Comparison of ENCODE assay signal across 26 cellular contexts in the genomic region with DNA sequence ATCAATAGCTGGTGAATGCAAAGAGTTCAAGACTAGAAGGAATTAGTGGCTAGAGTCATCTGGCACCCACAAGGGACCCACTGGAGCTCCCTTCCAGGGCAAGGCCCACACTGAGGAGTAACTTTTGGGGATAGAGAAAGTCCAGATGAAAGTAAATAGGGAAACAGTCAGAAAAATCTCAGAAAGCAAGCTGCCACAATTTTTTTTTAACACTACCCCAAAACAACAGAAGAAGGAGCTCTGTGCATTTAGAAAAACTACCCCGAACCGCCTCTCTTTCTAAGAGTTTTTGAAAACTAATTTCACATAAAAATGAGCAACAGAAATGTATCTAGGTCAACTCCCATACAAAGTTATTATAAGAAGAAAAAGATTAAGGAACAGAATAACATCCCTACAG. TPM values are rescaled to one million over a fixed set of nuclear protein-coding genes. Genes with fewer than 3 reads are reported as not detected.
DNase-seq lines count a peak whose midpoint lies in the region; ATAC-seq, FAIRE-seq and TF ChIP-seq lines count a peak whose summit lies in the region.
"Had no signal": no experiment of that assay in that cellular context is flagged by ENCODE, and none has a peak within 500 bp of the region (broad histone marks: within the 10 kb centered on the region; RNA-seq: fewer than 3 reads in every experiment).

No MANE protein-coding gene starts in this region.

- H2AFZ ChIP-seq in HCT116 (ENCODE audit: low read depth, low read length, poor library complexity, severe bottlenecking), result no peak overlapping the region
- no peak overlapping the region for H2AFZ ChIP-seq in GM12878 (ENCODE audit: control insufficient read depth, low read depth, low read length)

- H3K9ac ChIP-seq in HCT116 (ENCODE audit: low read length) (no peak overlapping the region), GM12878 (ENCODE audit: control insufficient read depth, insufficient read depth, low read length) (no peak overlapping the region)

- peaks cover 24% of the 10 kb centered on the region for H3K36me3 Mint-ChIP-seq in activated CD4-positive, alpha-beta T cell treated with anti-CD3 and anti-CD28 coated beads, Interleukin-2, amount 10 ng/mL, durations not matched to agents 24 days and 14 days (ENCODE audit: low read depth)
- H3K36me3 Mint-ChIP-seq in activated CD4-positive, alpha-beta T cell treated with anti-CD3 and anti-CD28 coated beads, Interleukin-2, amount 10 ng/mL, durations not matched to agents 7 days and 5 days (ENCODE audit: low read depth), result peaks cover 18% of the 10 kb centered on the region
- peaks cover 16% of the 10 kb centered on the region for H3K36me3 Mint-ChIP-seq in natural killer cell
- H3K36me3 Mint-ChIP-seq: memory B cell had no signal

- H3K27ac Mint-ChIP-seq in activated CD4-positive, alpha-beta T cell treated with anti-CD3 and anti-CD28 coated beads, Interleukin-2, amount 10 ng/mL, durations not matched to agents 24 days and 14 days, result peak overlapping the region; percentile 40
- H3K27ac Mint-ChIP-seq in activated CD4-positive, alpha-beta T cell treated with anti-CD3 and anti-CD28 coated beads, Interleukin-2, amount 10 ng/mL, durations not matched to agents 7 days and 5 days, result no peak overlapping the region
- H3K27ac Mint-ChIP-seq in natural killer cell, result peak overlapping the region; percentile 88 to 92
- H3K27ac Mint-ChIP-seq: activated naive CD4-positive, alpha-beta T cell treated with anti-CD3 and anti-CD28 coated beads, Interleukin-2, amount 50 U/mL, for 24 hours; memory B cell had no signal

- WGBS in GM12878 (ENCODE audit: insufficient coverage, insufficient replicate concordance, low lambda C conversion rate, missing lambda C conversion rate), result 0% methylated on average over 2 of the region's 2 CpGs

- H3K79me2 ChIP-seq in HCT116 (ENCODE audit: insufficient read depth, low read length) (no peaks in the 10 kb centered on the region), GM12878 (ENCODE audit: control insufficient read depth, insufficient read depth, low read length) (no peaks in the 10 kb centered on the region)

- no peaks in the 10 kb centered on the region for H3K27me3 ChIP-seq in HCT116 (ENCODE audit: insufficient read depth, low read length)
- H3K27me3 ChIP-seq in GM12878 (replicated peaks in 1 of 2; ENCODE audit: control insufficient read depth in 2 of 2, insufficient read depth in 2 of 2, low read length in 1 of 2), result no peaks in the 10 kb centered on the region; a peak in 2 of 4 replicates
- H3K27me3 ChIP-seq: BE2C, heart left ventricle, upper lobe of right lung had no signal

- no peak overlapping the region for H3K4me2 ChIP-seq in HCT116 (ENCODE audit: low read length)
- H3K4me2 ChIP-seq in GM12878 (ENCODE audit: control insufficient read depth, insufficient read depth), result no peak overlapping the region

- no peaks in the 10 kb centered on the region for H3K36me3 ChIP-seq in HCT116 (ENCODE audit: control insufficient read depth in 1 of 2, insufficient read depth in 2 of 2, low read length in 2 of 2)
- no peaks in the 10 kb centered on the region for H3K36me3 ChIP-seq in GM12878 (ENCODE audit: control insufficient read depth in 2 of 2, insufficient read depth in 2 of 2, low read length in 1 of 2)
- H3K36me3 ChIP-seq: BE2C, heart left ventricle, upper lobe of right lung had no signal

- H3K27ac ChIP-seq in HCT116 (ENCODE audit: low read depth, low read length) (no peak overlapping the region), GM12878 (ENCODE audit: control insufficient read depth, insufficient read depth) (no peak overlapping the region)
- H3K27ac ChIP-seq: epithelial cell of prostate, heart left ventricle, skin epidermis, upper lobe of right lung had no signal

- 0 out of 2 replicates have a peak, but pooled peaks have one; percentile 5 for TF ChIP-seq RAD21 in HCT116 (IDR thresholded peaks at IDR 0.05; ENCODE audit: low read depth)
- 0 out of 2 replicates have a peak, but pooled peaks have one; percentile 16 for TF ChIP-seq RAD21 in GM12878 (IDR thresholded peaks at IDR 0.05; ENCODE audit: insufficient read depth, low read depth, low read length)

- H4K20me1 ChIP-seq in HCT116 (ENCODE audit: insufficient read depth) (no peaks in the 10 kb centered on the region), GM12878 (ENCODE audit: control insufficient read depth, insufficient read depth) (no peaks in the 10 kb centered on the region)

- no peaks in the 10 kb centered on the region for H3K27me3 Mint-ChIP-seq in activated CD4-positive, alpha-beta T cell treated with anti-CD3 and anti-CD28 coated beads, Interleukin-2, amount 10 ng/mL, durations not matched to agents 24 days and 14 days
- no peaks in the 10 kb centered on the region for H3K27me3 Mint-ChIP-seq in activated CD4-positive, alpha-beta T cell treated with anti-CD3 and anti-CD28 coated beads, Interleukin-2, amount 10 ng/mL, durations not matched to agents 7 days and 5 days
- H3K27me3 Mint-ChIP-seq in natural killer cell (ENCODE audit: low read depth in 2 of 2), result no peaks in the 10 kb centered on the region
- H3K27me3 Mint-ChIP-seq: activated naive CD4-positive, alpha-beta T cell treated with anti-CD3 and anti-CD28 coated beads, Interleukin-2, amount 50 U/mL, for 24 hours had no signal

- no peak for TF ChIP-seq EP300 in GM12878 (IDR thresholded peaks at IDR 0.05; ENCODE audit: borderline replicate concordance in 1 of 2, control insufficient read depth in 1 of 2, low read depth in 2 of 2, low read length in 2 of 2)

- in situ Hi-C loops in GM12878 (cut with MboI), result no loop called here

- TF ChIP-seq CTCF in HCT116 (IDR thresholded peaks at IDR 0.05 in 2 of 3, conservative IDR thresholded peaks at IDR 0.05 in 1 of 3; ENCODE audit: borderline replicate concordance in 1 of 3, insufficient read depth in 1 of 3, low read depth in 2 of 3, low read length in 2 of 3) (no peak), GM12878 (IDR thresholded peaks at IDR 0.05 in 2 of 3, conservative IDR thresholded peaks at IDR 0.05 in 1 of 3; ENCODE audit: control insufficient read depth in 2 of 3, extremely low read depth in 1 of 3, insufficient read depth in 1 of 3, low read depth in 3 of 3, low read length in 3 of 3) (no peak), natural killer cell (IDR thresholded peaks at IDR 0.05) (peak; percentile 26)

- BruUV-seq in HCT116 (replicated peaks; lab: Mats Ljungman, UMichigan), result no TSS peak
- no TSS peak for BruUV-seq in GM12878 (replicated peaks; lab: Mats Ljungman, UMichigan)

- ATAC-seq in HCT116 (no peak), GM12878 (no peak), natural killer cell (no peak)
- ATAC-seq: activated CD4-positive, CD25-positive, alpha-beta regulatory T cell treated with anti-CD3 and anti-CD28 coated beads, Interleukin-2, amount 50 U/mL, for 24 hours; heart left ventricle; upper lobe of right lung had no signal

- POLR2A ChIA-PET in activated CD4-positive, alpha-beta T cell treated with anti-CD3 and anti-CD28 coated beads, Interleukin-2, amount 10 ng/mL, durations not matched to agents 7 days and 5 days (lab: Charles Lee), result interaction anchor here (0.6 kb wide), 1 partner anchor 104 kb away, joined by 4 read pairs; no protein-coding TSS in a partner anchor
- POLR2A ChIA-PET in HCT116 (lab: Charles Lee), result no interaction called here
- POLR2A ChIA-PET in GM12878 (lab: Charles Lee), result no interaction called here

- peaks cover 4% of the 10 kb centered on the region for H3K9me3 Mint-ChIP-seq in activated CD4-positive, alpha-beta T cell treated with anti-CD3 and anti-CD28 coated beads, Interleukin-2, amount 10 ng/mL, durations not matched to agents 24 days and 14 days
- H3K9me3 Mint-ChIP-seq in activated CD4-positive, alpha-beta T cell treated with anti-CD3 and anti-CD28 coated beads, Interleukin-2, amount 10 ng/mL, durations not matched to agents 7 days and 5 days, result peaks cover 7% of the 10 kb centered on the region
- no peaks in the 10 kb centered on the region for H3K9me3 Mint-ChIP-seq in natural killer cell
- H3K9me3 Mint-ChIP-seq: activated naive CD4-positive, alpha-beta T cell treated with anti-CD3 and anti-CD28 coated beads, Interleukin-2, amount 50 U/mL, for 24 hours; memory B cell had no signal

- SMC1A ChIA-PET in GM12878 (lab: Charles Lee; ENCODE audit: uncharacterized antibody, unreplicated experiment), result interaction anchor here (1.0 to 3.4 kb wide), 7 partner anchors 9 to 518 kb away, joined by 3 to 11 read pairs (median 7); no protein-coding TSS in a partner anchor

- peaks cover 0 to 9% of the 10 kb centered on the region in 2 experiments; a peak in 2 of 4 replicates for H3K4me1 ChIP-seq in HCT116 (ENCODE audit: control insufficient read depth in 1 of 2, insufficient read depth in 2 of 2, low read length in 2 of 2)
- no peaks in the 10 kb centered on the region for H3K4me1 ChIP-seq in GM12878 (ENCODE audit: control insufficient read depth, insufficient read depth, low read length)
- H3K4me1 ChIP-seq: BE2C had no signal

- H3K4me3 ChIP-seq in HCT116 (replicated peaks in 1 of 2; ENCODE audit: low read depth in 1 of 2, low read length in 2 of 2) (no peak overlapping the region), GM12878 (no peak overlapping the region)
- H3K4me3 ChIP-seq: heart left ventricle, skin epidermis, upper lobe of right lung had no signal

- DNase-seq in activated CD4-positive, alpha-beta T cell treated with anti-CD3 and anti-CD28 coated beads, Interleukin-2, amount 10 ng/mL, durations not matched to agents 24 days and 14 days, result peak; percentile 57
- no peak for DNase-seq in activated CD4-positive, alpha-beta T cell treated with anti-CD3 and anti-CD28 coated beads, Interleukin-2, amount 10 ng/mL, durations not matched to agents 7 days and 5 days
- no peak for DNase-seq in HCT116 (ENCODE audit: low read depth, low spot score)
- no peak for DNase-seq in GM12878 (ENCODE audit: low read depth, low spot score)
- DNase-seq in natural killer cell, result no peak
- no peak for DNase-seq in NCI-H526 treated with DMSO at 0.1 percent for 48 hours (lab: John Stamatoyannopoulos, UW)
- no peak for DNase-seq in T-helper 9 cell
- no peak for DNase-seq in cerebellar cortex (ENCODE audit: low spot score)
- DNase-seq: BE2C; cerebellar nuclear complex; DND-41; effector CD4-positive, alpha-beta T cell; heart left ventricle; NCI-H1105 treated with DMSO at 0.1 percent for 48 hours; NCI-H2029; NCI-H345; NCI-H82; nucleus accumbens; upper lobe of right lung had no signal

- intact Hi-C loops in activated CD4-positive, alpha-beta T cell treated with anti-CD3 and anti-CD28 coated beads, Interleukin-2, amount 10 ng/mL, durations not matched to agents 24 days and 14 days (cut with micrococcal nuclease), result loop anchor here (10.0 kb wide), 1 partner anchor 287 kb away; no protein-coding TSS in a partner anchor
- intact Hi-C loops in HCT116 (cut with micrococcal nuclease), result no loop called here
- intact Hi-C loops in GM12878 (cut with micrococcal nuclease; ENCODE audit: unreplicated experiment), result no loop called here
- intact Hi-C loops in natural killer cell (cut with micrococcal nuclease), result loop anchor here (5.0 to 10.0 kb wide), 2 partner anchors 293 to 500 kb away; no protein-coding TSS in a partner anchor

- RAD21 ChIA-PET in HCT116 (lab: Charles Lee; ENCODE audit: low non-redundant PET in 1 of 2, low total read pairs in 2 of 2, uncharacterized antibody in 2 of 2, unreplicated experiment in 2 of 2), result no interaction called here
- RAD21 ChIA-PET in GM12878 (lab: Charles Lee; ENCODE audit: unreplicated experiment), result interaction anchor here (0.6 to 2.0 kb wide), 2 partner anchors 302 to 500 kb away, joined by 3 to 10 read pairs; no protein-coding TSS in a partner anchor

- H3K9me2 ChIP-seq in HCT116 (ENCODE audit: insufficient read depth), result no peaks in the 10 kb centered on the region

- H3K4me1 Mint-ChIP-seq in activated CD4-positive, alpha-beta T cell treated with anti-CD3 and anti-CD28 coated beads, Interleukin-2, amount 10 ng/mL, durations not matched to agents 24 days and 14 days, result peaks cover 63% of the 10 kb centered on the region
- H3K4me1 Mint-ChIP-seq in activated CD4-positive, alpha-beta T cell treated with anti-CD3 and anti-CD28 coated beads, Interleukin-2, amount 10 ng/mL, durations not matched to agents 7 days and 5 days, result peaks cover 70% of the 10 kb centered on the region
- H3K4me1 Mint-ChIP-seq in natural killer cell, result peaks cover 74 to 77% of the 10 kb centered on the region in 2 donors

- CTCF ChIA-PET in activated CD4-positive, alpha-beta T cell treated with anti-CD3 and anti-CD28 coated beads, Interleukin-2, amount 10 ng/mL, durations not matched to agents 7 days and 5 days (lab: Charles Lee), result interaction anchor here (0.6 to 2.3 kb wide), 9 partner anchors 9 to 836 kb away, joined by 3 to 7 read pairs (median 3); no protein-coding TSS in a partner anchor
- CTCF ChIA-PET in HCT116 (lab: Charles Lee), result interaction anchor here (1.4 to 4.7 kb wide), 2 partner anchors 12 to 499 kb away, joined by 3 to 17 read pairs; no protein-coding TSS in a partner anchor
- CTCF ChIA-PET in GM12878 (lab: Yijun Ruan, JAX), result interaction anchor here (1.0 to 2.9 kb wide), 5 partner anchors 8 to 500 kb away, joined by 3 to 25 read pairs (median 4); no protein-coding TSS in a partner anchor

- FAIRE-seq in GM12878 (lab: Jason Lieb, UNC), result no peak
- FAIRE-seq: astrocyte, H1 had no signal

- no peaks in the 10 kb centered on the region for H3K9me3 ChIP-seq in HCT116 (ENCODE audit: control insufficient read depth in 1 of 2, insufficient read depth in 1 of 2, low read depth in 1 of 2, low read length in 2 of 2)
- H3K9me3 ChIP-seq in GM12878 (replicated peaks; ENCODE audit: control insufficient read depth, insufficient read depth, low read length), result no peaks in the 10 kb centered on the region
- H3K9me3 ChIP-seq: BE2C, heart left ventricle, upper lobe of right lung had no signal

- TF ChIP-seq POLR2A in HCT116 (IDR thresholded peaks at IDR 0.05; ENCODE audit: borderline replicate concordance, extremely low read depth, insufficient read depth, insufficient read length) (no peak), GM12878 (IDR thresholded peaks at IDR 0.05; ENCODE audit: low read depth, low read length) (no peak)

- H3K4me3 Mint-ChIP-seq in activated CD4-positive, alpha-beta T cell treated with anti-CD3 and anti-CD28 coated beads, Interleukin-2, amount 10 ng/mL, durations not matched to agents 24 days and 14 days, result no peak overlapping the region
- no peak overlapping the region for H3K4me3 Mint-ChIP-seq in activated CD4-positive, alpha-beta T cell treated with anti-CD3 and anti-CD28 coated beads, Interleukin-2, amount 10 ng/mL, durations not matched to agents 7 days and 5 days
- peak overlapping the region; percentile 74 for H3K4me3 Mint-ChIP-seq in natural killer cell
- H3K4me3 Mint-ChIP-seq: activated naive CD4-positive, alpha-beta T cell treated with anti-CD3 and anti-CD28 coated beads, Interleukin-2, amount 50 U/mL, for 24 hours; memory B cell had no signal

RNA-seq across cellular contexts. Expression of a gene that starts 42.2 kb away (rescaled TPM):
- total RNA-seq in activated CD4-positive, alpha-beta T cell treated with anti-CD3 and anti-CD28 coated beads, Interleukin-2, amount 10 ng/mL, durations not matched to agents 24 days and 14 days, result 17.6 and 17.8 TPM in 2 replicates
- 10 to 100 TPM; 13.3 to 14.4 TPM for total RNA-seq in activated CD4-positive, alpha-beta T cell treated with anti-CD3 and anti-CD28 coated beads, Interleukin-2, amount 10 ng/mL, durations not matched to agents 7 days and 5 days
- total RNA-seq in HCT116 (2021; ENCODE audit: unreplicated experiment) (1.1 TPM), GM12878 (2014; rRNA removed) (1.1 and 1.9 TPM in 2 replicates), GM12878 (2014; rRNA removed; fragmentation: Illumina TruSeq; extraction: Trizol) (2.7 and 2.9 TPM in 2 replicates), GM12878 (2021) (1.3 and 1.6 TPM in 2 replicates), natural killer cell (100 to 1,000 TPM; 263 to 403 (median 312) TPM)
- 0.37 and 0.46 TPM in 2 replicates for polyA plus RNA-seq in HCT116 (2012)
- total RNA-seq in GM12878 (2013; cell fraction: nucleolus; rRNA removed), result 7.9 and 11.0 TPM in 2 replicates
- polyA plus RNA-seq in GM12878 (2011; ENCODE audit: low read depth), result 0.26 TPM
- polyA plus RNA-seq in GM12878 (2011; rRNA removed) (0.37 and 1.0 TPM in 2 replicates), GM12878 (2014; fragmentation: Illumina TruSeq; extraction: Trizol) (0.90 and 1.7 TPM in 2 replicates), GM12878 (2014; fragmentation: Nextera tagmentation; extraction: Ambion mirVana) (1 to 10 TPM; 2.2 to 2.8 TPM), GM12878 (2014; rRNA removed) (0.49 and 2.0 TPM in 2 replicates), GM12878 (2016; fragmentation: Nextera tagmentation; extraction: Ambion mirVana) (under 1 TPM; 0.32 to 0.70 TPM)
- 0.15 and 0.24 TPM in 2 replicates for polyA plus RNA-seq in GM12878 (2011; cell fraction: cytosol; rRNA removed)
- polyA plus RNA-seq in GM12878 (2011; cell fraction: nucleus; rRNA removed), result 0.76 and 0.99 TPM in 2 replicates
- polyA plus RNA-seq in GM12878 (2012), result 0.14 TPM in 2 replicates
- 0.37 and 0.41 TPM in 2 replicates for polyA minus RNA-seq in GM12878 (2011; rRNA and poly(A)+ RNA removed)
- not detected in 2 replicates for polyA minus RNA-seq in GM12878 (2011; cell fraction: cytosol; rRNA and poly(A)+ RNA removed)
- 0.48 and 1.1 TPM in 2 replicates for polyA minus RNA-seq in GM12878 (2011; cell fraction: nucleus; rRNA and poly(A)+ RNA removed)
- total RNA-seq: astrocyte, H1 had no signal

Comparison
In these comparisons a context has a peak if more than half of its experiments do, and no peak if none do; other contexts are left out.
1. RNA of a gene that starts 42.2 kb away (total RNA-seq): 263 to 403 TPM in natural killer cell; 17.6 to 17.8 TPM in activated CD4-positive, alpha-beta T cell treated with anti-CD3 and anti-CD28 coated beads, Interleukin-2, amount 10 ng/mL, durations not matched to agents 24 days and 14 days, 13.3 to 14.4 TPM in activated CD4-positive, alpha-beta T cell treated with anti-CD3 and anti-CD28 coated beads, Interleukin-2, amount 10 ng/mL, durations not matched to agents 7 days and 5 days, 1.1 to 11.0 TPM in GM12878 and 1.1 TPM in HCT116 (single experiment); every median in the first group is over 10 times any median in the second.
2. intact Hi-C loops: an anchor here in activated CD4-positive, alpha-beta T cell treated with anti-CD3 and anti-CD28 coated beads, Interleukin-2, amount 10 ng/mL, durations not matched to agents 24 days and 14 days (10.0 kb wide) and natural killer cell (5.0 to 10.0 kb wide); none called in HCT116 and GM12878.